28 cellular contexts compared by ENCODE assay signal in genomic region chrX:1435241-1435900, GRCh38. TPM values are rescaled to one million over a fixed set of nuclear protein-coding genes. Genes with fewer than 3 reads are reported as not detected.
DNase-seq lines count a peak whose midpoint lies in the region; ATAC-seq, FAIRE-seq and TF ChIP-seq lines count a peak whose summit lies in the region.
"Had no signal": no experiment of that assay in that cellular context is flagged by ENCODE, and none has a peak within 500 bp of the region (broad histone marks: within the 10 kb centered on the region; RNA-seq: fewer than 3 reads in every experiment).

No MANE protein-coding gene starts in this region.

- H3K4me1 ChIP-seq in A549 (no peaks in the 10 kb centered on the region), psoas muscle (no peaks in the 10 kb centered on the region), GM23248 (ENCODE audit: insufficient read depth) (no peaks in the 10 kb centered on the region)
- no peaks in the 10 kb centered on the region for H3K4me1 ChIP-seq in CD8-positive, alpha-beta T cell (ENCODE audit: insufficient read depth, low read length)
- no peaks in the 10 kb centered on the region for H3K4me1 ChIP-seq in naive thymus-derived CD4-positive, alpha-beta T cell (ENCODE audit: control insufficient read depth in 2 of 2, insufficient read depth in 2 of 2, low read length in 2 of 2)
- H3K4me1 ChIP-seq: pancreas, SJSA1 had no signal

- H3K36me3 ChIP-seq in CD8-positive, alpha-beta T cell (ENCODE audit: insufficient read depth, low read length) = peaks cover 7% of the 10 kb centered on the region
- H3K36me3 ChIP-seq in naive thymus-derived CD4-positive, alpha-beta T cell (ENCODE audit: control insufficient read depth in 2 of 3, insufficient read depth in 3 of 3, low read length in 3 of 3) = peaks cover 0 to 53% (median 3%) of the 10 kb centered on the region in 3 experiments
- H3K36me3 ChIP-seq in psoas muscle (ENCODE audit: insufficient read depth in 1 of 2, low read depth in 1 of 2) = peaks cover 0 to 43% of the 10 kb centered on the region in 2 donors
- peaks cover 5% of the 10 kb centered on the region; the same call in 1 of the 2 replicates for H3K36me3 ChIP-seq in GM23248 (ENCODE audit: low read depth)

- H3K4me1 Mint-ChIP-seq in CD8-positive, alpha-beta T cell (ENCODE audit: low read depth) = no peaks in the 10 kb centered on the region
- H3K4me1 Mint-ChIP-seq in chondrocyte (ENCODE audit: low read depth) = no peaks in the 10 kb centered on the region
- H3K4me1 Mint-ChIP-seq in naive thymus-derived CD4-positive, alpha-beta T cell = no peaks in the 10 kb centered on the region
- H3K4me1 Mint-ChIP-seq: activated CD4-positive, alpha-beta memory T cell treated with anti-CD3 and anti-CD28 coated beads, Interleukin-2, amount 10 ng/mL, durations not matched to agents 7 days and 5 days; T-helper 17 cell had no signal

- TF ChIP-seq CTCF in A549 (IDR thresholded peaks at IDR 0.05) = no peak
- TF ChIP-seq CTCF in CD8-positive, alpha-beta T cell (IDR thresholded peaks at IDR 0.05) = no peak
- TF ChIP-seq CTCF in chondrocyte (IDR thresholded peaks at IDR 0.05) = no peak
- TF ChIP-seq CTCF in psoas muscle (IDR thresholded peaks at IDR 0.05) = no peak

- H3K9ac ChIP-seq in GM23248 = no peak overlapping the region

- CTCF ChIA-PET in A549 (lab: Yijun Ruan, JAX) = no interaction called here
- CTCF ChIA-PET in CD8-positive, alpha-beta T cell (lab: Charles Lee) = no interaction called here
- CTCF ChIA-PET in naive thymus-derived CD4-positive, alpha-beta T cell (lab: Charles Lee) = no interaction called here

- DNase-seq in A549 (ENCODE audit: low read depth in 1 of 2, low spot score in 1 of 2) (no peak), chondrocyte (ENCODE audit: low spot score) (peak; percentile 84), psoas muscle (no peak), GM23248 (no peak), SW480 (ENCODE audit: low spot score) (no peak)
- DNase-seq in CD8-positive, alpha-beta T cell = no peak
- no peak for DNase-seq in naive thymus-derived CD4-positive, alpha-beta T cell
- DNase-seq: activated CD4-positive, alpha-beta memory T cell treated with anti-CD3 and anti-CD28 coated beads, Interleukin-2, amount 10 ng/mL, durations not matched to agents 7 days and 5 days; hypothalamus; KBM-7; mesendoderm; MV-4-11; NCI-H1930; NCI-H226; NCI-H774; OCI-M1; stimulated activated CD4-positive, alpha-beta T cell treated with anti-CD3 and anti-CD28 coated beads, Interleukin-2, amount 100 ng/mL, for 24 hours; stimulated activated naive CD4-positive, alpha-beta T cell treated with Interleukin-2 at 50 U/mL for 16 hours; T-helper 17 cell; trophoblast cell had no signal

- peaks cover 61% of the 10 kb centered on the region for H3K36me3 Mint-ChIP-seq in CD8-positive, alpha-beta T cell
- H3K36me3 Mint-ChIP-seq in chondrocyte (ENCODE audit: low read depth) = peaks cover 20% of the 10 kb centered on the region
- peaks cover 16 to 54% (median 39%) of the 10 kb centered on the region in 5 donors for H3K36me3 Mint-ChIP-seq in naive thymus-derived CD4-positive, alpha-beta T cell

- FAIRE-seq in A549 (lab: Jason Lieb, UNC) = no peak
- FAIRE-seq: bronchial epithelial cell, frontal cortex, H54, islet of Langerhans, pancreas had no signal

- TF ChIP-seq POLR2A in A549 (IDR thresholded peaks at IDR 0.05; ENCODE audit: low read length) = no peak

- no peaks in the 10 kb centered on the region for H3K79me2 ChIP-seq in GM23248 (ENCODE audit: insufficient read depth)

- H3K9me3 Mint-ChIP-seq in CD8-positive, alpha-beta T cell = no peaks in the 10 kb centered on the region
- no peaks in the 10 kb centered on the region for H3K9me3 Mint-ChIP-seq in chondrocyte (ENCODE audit: low read depth)
- H3K9me3 Mint-ChIP-seq in naive thymus-derived CD4-positive, alpha-beta T cell = peaks cover 0 to 18% (median 1%) of the 10 kb centered on the region in 11 donors
- H3K9me3 Mint-ChIP-seq: activated CD4-positive, alpha-beta memory T cell treated with anti-CD3 and anti-CD28 coated beads, Interleukin-2, amount 10 ng/mL, durations not matched to agents 7 days and 5 days had no signal

- TF ChIP-seq EP300 in A549 (IDR thresholded peaks at IDR 0.05) = no peak

- no peaks in the 10 kb centered on the region for H3K9me3 ChIP-seq in A549
- H3K9me3 ChIP-seq in CD8-positive, alpha-beta T cell (ENCODE audit: low read length) = peaks cover 3% of the 10 kb centered on the region
- H3K9me3 ChIP-seq in naive thymus-derived CD4-positive, alpha-beta T cell (ENCODE audit: control insufficient read depth in 2 of 3, low read length in 3 of 3) = no peaks in the 10 kb centered on the region
- no peaks in the 10 kb centered on the region for H3K9me3 ChIP-seq in psoas muscle
- H3K9me3 ChIP-seq in GM23248 (ENCODE audit: low read depth) = no peaks in the 10 kb centered on the region
- H3K9me3 ChIP-seq: pancreas, SJSA1 had no signal

- no peak overlapping the region for H2AFZ ChIP-seq in GM23248

- H3K27ac Mint-ChIP-seq in CD8-positive, alpha-beta T cell = no peak overlapping the region
- no peak overlapping the region for H3K27ac Mint-ChIP-seq in chondrocyte (ENCODE audit: unreplicated experiment)
- peak overlapping the region in 1 of 9 donors; percentile 23 for H3K27ac Mint-ChIP-seq in naive thymus-derived CD4-positive, alpha-beta T cell
- H3K27ac Mint-ChIP-seq: activated CD4-positive, alpha-beta memory T cell treated with anti-CD3 and anti-CD28 coated beads, Interleukin-2, amount 10 ng/mL, durations not matched to agents 7 days and 5 days had no signal

- H3K27me3 Mint-ChIP-seq in CD8-positive, alpha-beta T cell (ENCODE audit: low read depth) = no peaks in the 10 kb centered on the region
- no peaks in the 10 kb centered on the region for H3K27me3 Mint-ChIP-seq in chondrocyte (ENCODE audit: low read depth)
- H3K27me3 Mint-ChIP-seq in naive thymus-derived CD4-positive, alpha-beta T cell = no peaks in the 10 kb centered on the region
- H3K27me3 Mint-ChIP-seq: activated CD4-positive, alpha-beta memory T cell treated with anti-CD3 and anti-CD28 coated beads, Interleukin-2, amount 10 ng/mL, durations not matched to agents 7 days and 5 days; naive thymus-derived CD8-positive, alpha-beta T cell; T-helper 17 cell had no signal

- no peaks in the 10 kb centered on the region for H3K9me2 ChIP-seq in GM23248 (ENCODE audit: insufficient read depth)

- no peak overlapping the region for H3K4me3 Mint-ChIP-seq in CD8-positive, alpha-beta T cell
- no peak overlapping the region for H3K4me3 Mint-ChIP-seq in chondrocyte (ENCODE audit: unreplicated experiment)
- H3K4me3 Mint-ChIP-seq in naive thymus-derived CD4-positive, alpha-beta T cell = no peak overlapping the region
- H3K4me3 Mint-ChIP-seq: activated CD4-positive, alpha-beta memory T cell treated with anti-CD3 and anti-CD28 coated beads, Interleukin-2, amount 10 ng/mL, durations not matched to agents 7 days and 5 days had no signal

- H3K4me3 ChIP-seq in A549 (no peak overlapping the region), psoas muscle (no peak overlapping the region), GM23248 (no peak overlapping the region)
- no peak overlapping the region for H3K4me3 ChIP-seq in CD8-positive, alpha-beta T cell (ENCODE audit: low read depth, low read length)
- no peak overlapping the region for H3K4me3 ChIP-seq in naive thymus-derived CD4-positive, alpha-beta T cell (ENCODE audit: low read length)
- H3K4me3 ChIP-seq: pancreas, SJSA1 had no signal

- H3K27ac ChIP-seq in A549 (no peak overlapping the region), psoas muscle (no peak overlapping the region), GM23248 (no peak overlapping the region)
- no peak overlapping the region for H3K27ac ChIP-seq in CD8-positive, alpha-beta T cell (ENCODE audit: low read depth, low read length)
- no peak overlapping the region for H3K27ac ChIP-seq in naive thymus-derived CD4-positive, alpha-beta T cell (ENCODE audit: low read depth, low read length)
- H3K27ac ChIP-seq: pancreas, SJSA1, VCaP had no signal

- in situ Hi-C loops in GM23248 (cut with MboI) = no loop called here

- intact Hi-C loops in CD8-positive, alpha-beta T cell (cut with DNase I, micrococcal nuclease) = no loop called here
- intact Hi-C loops in naive thymus-derived CD4-positive, alpha-beta T cell (cut with micrococcal nuclease) = no loop called here
- intact Hi-C loops in psoas muscle (cut with DNase I) = no loop called here

- no peaks in the 10 kb centered on the region for H3F3A ChIP-seq in GM23248 (ENCODE audit: insufficient read depth)

- peak; percentile 53 to 60 for ATAC-seq in A549
- peak; percentile 21 for ATAC-seq in CD8-positive, alpha-beta T cell
- peak; percentile 17 for ATAC-seq in naive thymus-derived CD4-positive, alpha-beta T cell
- ATAC-seq in psoas muscle = no peak
- ATAC-seq: naive thymus-derived CD8-positive, alpha-beta T cell; pancreas; T-helper 17 cell had no signal

- H3K4me2 ChIP-seq in A549 = no peak overlapping the region
- no peak overlapping the region for H3K4me2 ChIP-seq in GM23248 (ENCODE audit: unreplicated experiment)

- no peaks in the 10 kb centered on the region for H4K20me1 ChIP-seq in GM23248 (ENCODE audit: insufficient read depth)

- 90% methylated on average over 19 of the region's 20 CpGs for WGBS in A549 (ENCODE audit: missing lambda C conversion rate)
- WGBS in psoas muscle, 3 donors = 93 to 96% (median 96%) methylated on average over 20 of the region's 20 CpGs
- 94 to 95% methylated on average over 17 to 19 of the region's 20 CpGs for WGBS in GM23248 (ENCODE audit: low coverage in 1 of 2, low lambda C conversion rate in 2 of 2, missing lambda C conversion rate in 2 of 2), 2 experiments

- H3K27me3 ChIP-seq in CD8-positive, alpha-beta T cell (ENCODE audit: insufficient read depth, low read length) = no peaks in the 10 kb centered on the region
- no peaks in the 10 kb centered on the region for H3K27me3 ChIP-seq in naive thymus-derived CD4-positive, alpha-beta T cell (ENCODE audit: control insufficient read depth in 2 of 2, insufficient read depth in 2 of 2, low read length in 2 of 2)
- H3K27me3 ChIP-seq in psoas muscle (ENCODE audit: insufficient read depth in 3 of 3, low read length in 2 of 3) = no peaks in the 10 kb centered on the region
- no peaks in the 10 kb centered on the region for H3K27me3 ChIP-seq in GM23248 (replicated peaks; ENCODE audit: insufficient read depth)
- H3K27me3 ChIP-seq: pancreas, SJSA1 had no signal

- POLR2A ChIA-PET in A549 (lab: Yijun Ruan, JAX) = no interaction called here
- POLR2A ChIA-PET in CD8-positive, alpha-beta T cell (lab: Charles Lee) = no interaction called here
- POLR2A ChIA-PET in naive thymus-derived CD4-positive, alpha-beta T cell (lab: Charles Lee) = no interaction called here

- TF ChIP-seq RAD21 in A549 (conservative IDR thresholded peaks at IDR 0.05 in 1 of 2, IDR thresholded peaks at IDR 0.05 in 1 of 2) = no peak

RNA-seq across cellular contexts. Expression of gene ASMTL, which starts 17.3 kb away (rescaled TPM):
- polyA plus RNA-seq in A549 (2011; rRNA removed) (15.4 and 15.6 TPM in 2 replicates), A549 (2017; fragmentation: RNase III; extraction: RNeasy Plus Mini Kit Qiagen cat#74134 plus additional on column Dnase treatment) (12.2 to 14.4 TPM (median 12.3 TPM) in 3 replicates), psoas muscle (1 to 10 TPM; 6.6 to 9.8 (median 7.5) TPM), GM23248 (2016; fragmentation: Nextera tagmentation; extraction: Ambion mirVana) (36.2 and 38.4 TPM in 2 replicates)
- 26.6 and 30.8 TPM in 2 replicates for polyA plus RNA-seq in A549 (2012; cell fraction: cytosol; rRNA removed)
- polyA plus RNA-seq in A549 (2012; cell fraction: nucleus; rRNA removed) = 39.8 and 40.3 TPM in 2 replicates
- 14.7 and 16.7 TPM in 2 replicates for polyA minus RNA-seq in A549 (2011; rRNA and poly(A)+ RNA removed)
- total RNA-seq in CD8-positive, alpha-beta T cell = 10 to 100 TPM; 55.4 to 66.8 TPM
- total RNA-seq in chondrocyte (19.6 to 29.0 TPM (median 20.2 TPM) in 3 replicates), psoas muscle (10 to 100 TPM in 3 of 4 donors, 1 to 10 TPM in 1; 9.4 to 18.2 (median 11.9) TPM)
- 10 to 100 TPM; 30.9 to 50.0 (median 41.7) TPM for total RNA-seq in naive thymus-derived CD4-positive, alpha-beta T cell
- 10 to 100 TPM; 41.0 to 46.0 TPM for polyA plus RNA-seq in naive thymus-derived CD4-positive, alpha-beta T cell
- total RNA-seq in GM23248 (2014; rRNA removed; shearing (Covaris generic)) = 8.1 and 15.7 TPM in 2 replicates

RNA-seq across cellular contexts. Expression of gene SLC25A6, which starts 43.5 kb away (rescaled TPM):
- 252 and 291 TPM in 2 replicates for polyA plus RNA-seq in A549 (2011; rRNA removed)
- 933 and 1,036 TPM in 2 replicates for polyA plus RNA-seq in A549 (2012; cell fraction: cytosol; rRNA removed)
- polyA plus RNA-seq in A549 (2012; cell fraction: nucleus; rRNA removed) = 681 and 864 TPM in 2 replicates
- polyA plus RNA-seq in A549 (2017; fragmentation: RNase III; extraction: RNeasy Plus Mini Kit Qiagen cat#74134 plus additional on column Dnase treatment) = 439 to 448 TPM (median 446 TPM) in 3 replicates
- 205 and 259 TPM in 2 replicates for polyA minus RNA-seq in A549 (2011; rRNA and poly(A)+ RNA removed)
- 100 to 1,000 TPM; 382 to 404 TPM for total RNA-seq in CD8-positive, alpha-beta T cell
- total RNA-seq in chondrocyte = 270 to 332 TPM (median 327 TPM) in 3 replicates
- 100 to 1,000 TPM; 238 to 341 (median 270) TPM for total RNA-seq in naive thymus-derived CD4-positive, alpha-beta T cell
- 100 to 1,000 TPM; 467 to 597 TPM for polyA plus RNA-seq in naive thymus-derived CD4-positive, alpha-beta T cell
- total RNA-seq in psoas muscle = 10 to 100 TPM; 73.9 to 92.4 (median 81.5) TPM
- polyA plus RNA-seq in psoas muscle = 100 to 1,000 TPM in 1 of 3 donors, 10 to 100 TPM in 2; 48.4 to 189 (median 97.1) TPM
- 187 and 256 TPM in 2 replicates for total RNA-seq in GM23248 (2014; rRNA removed; shearing (Covaris generic))
- 317 and 336 TPM in 2 replicates for polyA plus RNA-seq in GM23248 (2016; fragmentation: Nextera tagmentation; extraction: Ambion mirVana)

Comparison
In these comparisons a context has a peak if more than half of its experiments do, and no peak if none do; other contexts are left out.
1. ATAC-seq: peak in A549 (2 of 2), CD8-positive, alpha-beta T cell (single experiment) and naive thymus-derived CD4-positive, alpha-beta T cell (single experiment); none in psoas muscle (0 of 4).